In genomic region chr7:114182837-114183236, GRCh38 we compare ENCODE assay signal across 34 cellular contexts.
A peak's percentile ranks its signal among the peaks of the same experiment; 100 is the strongest.
DNase-seq lines count a peak whose midpoint lies in the region; ATAC-seq, FAIRE-seq and TF ChIP-seq lines count a peak whose summit lies in the region.
"Had no signal": no experiment of that assay in that cellular context is flagged by ENCODE, and none has a peak within 500 bp of the region (broad histone marks: within the 10 kb centered on the region; RNA-seq: fewer than 3 reads in every experiment).

No MANE protein-coding gene starts in this region.

- WGBS in HepG2 (ENCODE audit: low lambda C conversion rate): 5% methylated on average over 1 of the region's 1 CpG

- no peaks in the 10 kb centered on the region for H3K36me3 ChIP-seq in HepG2 (replicated peaks in 1 of 2; ENCODE audit: control insufficient read depth in 1 of 2, insufficient read depth in 2 of 2, low read length in 2 of 2)
- H3K36me3 ChIP-seq: lower lobe of right lung, stomach, uterus had no signal

- H2AFZ ChIP-seq in HepG2 (ENCODE audit: low read length): no peak overlapping the region

- peak; percentile 17 for DNase-seq in HuH-7 (ENCODE audit: low spot score)
- peak; percentile 12 for DNase-seq in astrocyte of the hippocampus (ENCODE audit: low read depth, low spot score)
- DNase-seq in HepG2 (ENCODE audit: low spot score): peak; percentile 6
- DNase-seq in skeletal muscle cell (ENCODE audit: low read depth): peak; percentile 12
- DNase-seq in GM19238 (ENCODE audit: insufficient read length, low spot score): no peak
- DNase-seq in type B pancreatic cell (ENCODE audit: extremely low spot score, unreplicated experiment): no peak
- DNase-seq in NCI-H2171 treated with DMSO at 0.1 percent for 48 hours (lab: John Stamatoyannopoulos, UW): no peak
- DNase-seq: ACHN; activated CD4-positive, alpha-beta T cell treated with anti-CD3 and anti-CD28 coated beads for 36 hours; activated CD8-positive, alpha-beta T cell treated with anti-CD3 and anti-CD28 coated beads, Interleukin-2, amount 10 ng/mL, durations not matched to agents 7 days and 5 days; activated naive CD4-positive, alpha-beta T cell treated with anti-CD3 and anti-CD28 coated beads for 36 hours; CD4-positive, alpha-beta memory T cell; effector memory CD4-positive, alpha-beta T cell; glutamatergic neuron; HCEC 1CT; islet precursor cell; lower lobe of right lung; naive thymus-derived CD8-positive, alpha-beta T cell; NCI-H1417 treated with DMSO at 0.1 percent for 48 hours; NCI-H2081; NCI-H345; NCI-H748 treated with DMSO at 0.1 percent for 48 hours; SHP77 treated with DMSO at 0.1 percent for 48 hours; stimulated activated CD4-positive, alpha-beta T cell treated with anti-CD3 and anti-CD28 coated beads, Interleukin-12 subunit alpha, Interleukin-12 subunit beta, amount 100 ng/mL, for 4 hours; stimulated activated CD4-positive, alpha-beta T cell treated with anti-CD3 and anti-CD28 coated beads, Interleukin-4, amount 100 ng/mL, for 1 hour; stomach; SW 1271; T1000; uterus had no signal

- no peak for TF ChIP-seq RAD21 in HepG2 (CRISPR knock-in tag; IDR thresholded peaks at IDR 0.05)

- H4K20me1 ChIP-seq in HepG2 (ENCODE audit: insufficient read depth, low read length): no peaks in the 10 kb centered on the region

- no peaks in the 10 kb centered on the region for H3K9me3 ChIP-seq in HepG2 (ENCODE audit: low read length)
- H3K9me3 ChIP-seq: lower lobe of right lung, stomach, uterus had no signal

- H3K27ac ChIP-seq in HepG2 (ENCODE audit: extremely low read length, insufficient read depth, low read length): no peak overlapping the region
- H3K27ac ChIP-seq: coronary artery, epithelial cell of prostate, lower lobe of right lung, stomach, uterus, VCaP had no signal

- no peaks in the 10 kb centered on the region for H3K36me3 Mint-ChIP-seq in type B pancreatic cell
- H3K36me3 Mint-ChIP-seq: CD4-positive, alpha-beta memory T cell; naive thymus-derived CD8-positive, alpha-beta T cell had no signal

- no peak for FAIRE-seq in HepG2 (lab: Jason Lieb, UNC)

- BruUV-seq in HepG2 (replicated peaks; lab: Mats Ljungman, UMichigan): no TSS peak

- TF ChIP-seq POLR2A in HepG2 (IDR thresholded peaks at IDR 0.05; ENCODE audit: insufficient read depth in 1 of 2, low read depth in 2 of 2, low read length in 2 of 2): no peak

- H3K27me3 Mint-ChIP-seq in type B pancreatic cell: no peaks in the 10 kb centered on the region
- H3K27me3 Mint-ChIP-seq: activated CD4-positive, alpha-beta T cell treated with anti-CD3 and anti-CD28 coated beads for 36 hours; B cell; naive thymus-derived CD8-positive, alpha-beta T cell had no signal

- TF ChIP-seq CTCF in HepG2 (CRISPR knock-in tag; IDR thresholded peaks at IDR 0.05): no peak
- no peak for TF ChIP-seq CTCF in type B pancreatic cell (conservative IDR thresholded peaks at IDR 0.05)

- H3K27ac Mint-ChIP-seq in type B pancreatic cell: no peak overlapping the region
- H3K27ac Mint-ChIP-seq: activated CD4-positive, alpha-beta T cell treated with anti-CD3 and anti-CD28 coated beads for 36 hours; activated CD8-positive, alpha-beta T cell treated with anti-CD3 and anti-CD28 coated beads, Interleukin-2, amount 10 ng/mL, durations not matched to agents 7 days and 5 days; activated naive CD4-positive, alpha-beta T cell treated with anti-CD3 and anti-CD28 coated beads for 36 hours; B cell; CD4-positive, alpha-beta memory T cell; naive thymus-derived CD8-positive, alpha-beta T cell had no signal

- no peaks in the 10 kb centered on the region for H3K79me2 ChIP-seq in HepG2 (ENCODE audit: insufficient read depth, low read length)

- no peaks in the 10 kb centered on the region for H3K9me3 Mint-ChIP-seq in type B pancreatic cell
- H3K9me3 Mint-ChIP-seq: activated naive CD4-positive, alpha-beta T cell treated with anti-CD3 and anti-CD28 coated beads for 36 hours; CD4-positive, alpha-beta memory T cell; naive thymus-derived CD8-positive, alpha-beta T cell had no signal

- POLR2A ChIA-PET in HepG2 (lab: Yijun Ruan, JAX): no interaction called here

- ATAC-seq in HepG2: peak; percentile 67; the same call in 2 of the 3 replicates
- ATAC-seq: activated CD4-positive, alpha-beta T cell treated with anti-CD3 and anti-CD28 coated beads for 36 hours; activated CD8-positive, alpha-beta T cell treated with anti-CD3 and anti-CD28 coated beads, Interleukin-2, amount 10 ng/mL, durations not matched to agents 7 days and 5 days; lower lobe of right lung; naive thymus-derived CD8-positive, alpha-beta T cell; Panc1 had no signal

- in situ Hi-C loops in HepG2 (cut with HindIII; ENCODE audit: extremely low pct_ligation_motif_present, low pct_unique_long_range_greater_than_20kb): no loop called here

- no peak overlapping the region for H3K9ac ChIP-seq in HepG2 (ENCODE audit: insufficient read depth, low read depth, low read length)

- H3K27me3 ChIP-seq in HepG2 (ENCODE audit: control insufficient read depth in 1 of 2, insufficient read depth in 2 of 2, low read length in 2 of 2): no peaks in the 10 kb centered on the region; a peak in 1 of 5 replicates
- H3K27me3 ChIP-seq: stomach, uterus had no signal

- H3K4me1 ChIP-seq in HepG2 (ENCODE audit: insufficient read depth, low read length): no peaks in the 10 kb centered on the region
- H3K4me1 ChIP-seq: lower lobe of right lung, uterus had no signal

- CTCF ChIA-PET in HepG2 (lab: Yijun Ruan, JAX; ENCODE audit: low intra/inter-chr PET ratio, low total read pairs): no interaction called here

- H3K4me3 ChIP-seq in HepG2 (replicated peaks in 1 of 3; ENCODE audit: insufficient read depth in 1 of 3, low read depth in 2 of 3, low read length in 3 of 3) (no peak overlapping the region), skeletal muscle cell (ENCODE audit: low read depth, low read length) (no peak overlapping the region)
- H3K4me3 ChIP-seq: coronary artery, lower lobe of right lung, stomach, uterus had no signal

- H3K4me3 Mint-ChIP-seq in type B pancreatic cell: no peak overlapping the region
- H3K4me3 Mint-ChIP-seq: activated CD4-positive, alpha-beta T cell treated with anti-CD3 and anti-CD28 coated beads for 36 hours; activated CD8-positive, alpha-beta T cell treated with anti-CD3 and anti-CD28 coated beads, Interleukin-2, amount 10 ng/mL, durations not matched to agents 7 days and 5 days; activated naive CD4-positive, alpha-beta T cell treated with anti-CD3 and anti-CD28 coated beads for 36 hours; B cell; CD4-positive, alpha-beta memory T cell; naive thymus-derived CD8-positive, alpha-beta T cell had no signal

- H3K4me2 ChIP-seq in HepG2 (ENCODE audit: low read depth, low read length): no peak overlapping the region

- peaks cover 10% of the 10 kb centered on the region for H3K4me1 Mint-ChIP-seq in type B pancreatic cell (ENCODE audit: unreplicated experiment)
- H3K4me1 Mint-ChIP-seq: activated CD4-positive, alpha-beta T cell treated with anti-CD3 and anti-CD28 coated beads for 36 hours; B cell; CD4-positive, alpha-beta memory T cell; naive thymus-derived CD8-positive, alpha-beta T cell had no signal

- intact Hi-C loops in HepG2 (cut with micrococcal nuclease; ENCODE audit: unreplicated experiment): no loop called here

- TF ChIP-seq EP300 in HepG2 (IDR thresholded peaks at IDR 0.05; ENCODE audit: low read depth in 2 of 2, low read length in 2 of 2): no peak
- TF ChIP-seq EP300 in HepG2 (CRISPR knock-in tag; IDR thresholded peaks at IDR 0.05; ENCODE audit: borderline replicate concordance): no peak

TF ChIP-seq in HepG2, 621 proteins besides CTCF, POLR2A, EP300 and RAD21:
- no peak for TF ChIP-seq STAT5B (CRISPR knock-in tag; IDR thresholded peaks at IDR 0.05)
- TF ChIP-seq AFF4 (CRISPR knock-in tag; IDR thresholded peaks at IDR 0.05): no peak
- TF ChIP-seq HNRNPLL (IDR thresholded peaks at IDR 0.05; ENCODE audit: low read depth, low read length, poor library complexity, severe bottlenecking): no peak
- no peak for TF ChIP-seq ZBTB3 (CRISPR knock-in tag; IDR thresholded peaks at IDR 0.05; ENCODE audit: borderline replicate concordance, low read depth)
- peak; percentile 25; the same call in 1 of the 2 replicates for TF ChIP-seq HNF4A (CRISPR knock-in tag; IDR thresholded peaks at IDR 0.05)

Comparison
In these comparisons a context has a peak if more than half of its experiments do, and no peak if none do; other contexts are left out.
1. DNase-seq: peak in HuH-7 (single experiment), astrocyte of the hippocampus (single experiment), HepG2 (single experiment) and skeletal muscle cell (single experiment); none in GM19238 (single experiment), type B pancreatic cell (single experiment) and NCI-H2171 treated with DMSO at 0.1 percent for 48 hours (single experiment).